Comparison of ENCODE assay signal across 37 cellular contexts in the genomic region with DNA sequence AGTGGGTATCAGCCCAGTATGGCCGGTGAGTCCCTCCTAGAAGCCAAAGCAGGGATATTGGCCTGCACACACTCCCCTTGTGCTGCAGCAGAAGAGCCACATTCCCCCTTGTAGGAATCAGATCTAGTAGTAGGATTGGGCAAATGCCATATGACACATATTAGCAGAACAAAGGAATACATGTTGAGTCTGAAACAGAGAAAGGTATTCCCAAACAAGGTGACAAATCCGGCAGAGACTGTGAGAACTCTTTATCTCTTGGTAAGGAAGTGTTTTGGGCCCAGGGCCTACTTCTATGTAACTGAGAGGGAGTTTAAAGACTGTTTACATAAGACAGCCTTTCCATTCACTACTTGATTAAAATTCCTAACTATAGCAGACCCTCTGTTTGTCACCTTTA.
"Had no signal": no experiment of that assay in that cellular context is flagged by ENCODE, and none has a peak within 500 bp of the region (broad histone marks: within the 10 kb centered on the region; RNA-seq: fewer than 3 reads in every experiment).

No MANE protein-coding gene starts in this region.

- H3K4me1 ChIP-seq: adrenal gland, breast epithelium, esophagus squamous epithelium had no signal

- H3K27ac ChIP-seq: adrenal gland, breast epithelium, epithelial cell of prostate, esophagus squamous epithelium had no signal

- H3K36me3 Mint-ChIP-seq: activated CD4-positive, alpha-beta memory T cell treated with anti-CD3 and anti-CD28 coated beads for 36 hours; activated CD8-positive, alpha-beta memory T cell treated with anti-CD3 and anti-CD28 coated beads, Interleukin-2, amount 10 ng/mL, durations not matched to agents 7 days and 5 days; activated naive CD4-positive, alpha-beta T cell treated with anti-CD3 and anti-CD28 coated beads, Interleukin-2, amount 50 U/mL, for 24 hours; activated naive CD8-positive, alpha-beta T cell treated with anti-CD3 and anti-CD28 coated beads for 36 hours; brain had no signal

- DNase-seq: activated CD4-positive, alpha-beta memory T cell treated with anti-CD3 and anti-CD28 coated beads for 36 hours; activated CD4-positive, alpha-beta T cell treated with anti-CD3 and anti-CD28 coated beads for 36 hours; activated CD4-positive, alpha-beta T cell treated with anti-CD3 and anti-CD28 coated beads, Interleukin-2, amount 10 ng/mL, durations not matched to agents 24 days and 14 days; activated CD4-positive, CD25-positive, alpha-beta regulatory T cell; activated CD4-positive, CD25-positive, alpha-beta regulatory T cell treated with anti-CD3 and anti-CD28 coated beads, Interleukin-2, amount 50 U/mL, for 72 hours; activated CD8-positive, alpha-beta memory T cell treated with anti-CD3 and anti-CD28 coated beads, Interleukin-2, amount 10 ng/mL, durations not matched to agents 7 days and 5 days; activated CD8-positive, alpha-beta memory T cell treated with anti-CD3 and anti-CD28 coated beads, Interleukin-2, amount 50 U/mL, for 4 hours; activated CD8-positive, alpha-beta T cell treated with anti-CD3 and anti-CD28 coated beads, Interleukin-2, amount 10 ng/mL, durations not matched to agents 7 days and 5 days; activated effector memory CD4-positive, alpha-beta T cell treated with anti-CD3 and anti-CD28 coated beads, Interleukin-2, amount 50 U/mL, for 16 hours; activated naive CD4-positive, alpha-beta T cell treated with anti-CD3 and anti-CD28 coated beads for 36 hours; activated naive CD8-positive, alpha-beta T cell treated with anti-CD3 and anti-CD28 coated beads for 36 hours; activated naive CD8-positive, alpha-beta T cell treated with anti-CD3 and anti-CD28 coated beads, Interleukin-2, amount 50 U/mL, for 24 hours; activated T-cell treated with anti-CD3 and anti-CD28 coated beads, Interleukin-2, amount 50 U/mL, for 1 hour; activated T-cell treated with anti-CD3 and anti-CD28 coated beads, Interleukin-2, amount 50 U/mL, for 48 hours; adrenal gland; amygdala; cortex of kidney; dermis blood vessel endothelial cell; effector CD4-positive, alpha-beta T cell; effector memory CD8-positive, alpha-beta T cell; esophagus squamous epithelium; head of caudate nucleus; hippocampal formation; T-helper 17 cell; T1000 had no signal

- H3K4me3 ChIP-seq: adrenal gland, breast epithelium, esophagus squamous epithelium had no signal

- H3K27me3 ChIP-seq: adrenal gland, esophagus squamous epithelium had no signal

- H3K9me3 ChIP-seq: adrenal gland, breast epithelium, esophagus squamous epithelium had no signal

- H3K27me3 Mint-ChIP-seq: activated CD4-positive, alpha-beta memory T cell treated with anti-CD3 and anti-CD28 coated beads for 36 hours; activated CD4-positive, alpha-beta T cell treated with anti-CD3 and anti-CD28 coated beads for 36 hours; activated CD4-positive, alpha-beta T cell treated with anti-CD3 and anti-CD28 coated beads, Interleukin-2, amount 10 ng/mL, durations not matched to agents 24 days and 14 days; activated CD8-positive, alpha-beta memory T cell treated with anti-CD3 and anti-CD28 coated beads, Interleukin-2, amount 10 ng/mL, durations not matched to agents 7 days and 5 days; activated naive CD4-positive, alpha-beta T cell treated with anti-CD3 and anti-CD28 coated beads, Interleukin-2, amount 50 U/mL, for 24 hours; activated naive CD8-positive, alpha-beta T cell treated with anti-CD3 and anti-CD28 coated beads for 36 hours; activated naive CD8-positive, alpha-beta T cell treated with anti-CD3 and anti-CD28 coated beads, Interleukin-2, amount 50 U/mL, for 24 hours; brain; central memory CD8-positive, alpha-beta T cell; effector memory CD8-positive, alpha-beta T cell; T-helper 17 cell had no signal

- H3K4me1 Mint-ChIP-seq: activated CD4-positive, alpha-beta T cell treated with anti-CD3 and anti-CD28 coated beads for 36 hours; activated CD4-positive, alpha-beta T cell treated with anti-CD3 and anti-CD28 coated beads, Interleukin-2, amount 10 ng/mL, durations not matched to agents 24 days and 14 days; activated CD8-positive, alpha-beta memory T cell treated with anti-CD3 and anti-CD28 coated beads, Interleukin-2, amount 10 ng/mL, durations not matched to agents 7 days and 5 days; activated naive CD4-positive, alpha-beta T cell treated with anti-CD3 and anti-CD28 coated beads, Interleukin-2, amount 50 U/mL, for 24 hours; activated naive CD8-positive, alpha-beta T cell treated with anti-CD3 and anti-CD28 coated beads for 36 hours; activated naive CD8-positive, alpha-beta T cell treated with anti-CD3 and anti-CD28 coated beads, Interleukin-2, amount 50 U/mL, for 24 hours; central memory CD8-positive, alpha-beta T cell; T-helper 17 cell had no signal

- H3K27ac Mint-ChIP-seq: activated CD4-positive, alpha-beta memory T cell treated with anti-CD3 and anti-CD28 coated beads for 36 hours; activated CD4-positive, alpha-beta T cell treated with anti-CD3 and anti-CD28 coated beads for 36 hours; activated CD4-positive, alpha-beta T cell treated with anti-CD3 and anti-CD28 coated beads, Interleukin-2, amount 10 ng/mL, durations not matched to agents 24 days and 14 days; activated CD8-positive, alpha-beta memory T cell treated with anti-CD3 and anti-CD28 coated beads, Interleukin-2, amount 10 ng/mL, durations not matched to agents 7 days and 5 days; activated CD8-positive, alpha-beta T cell treated with anti-CD3 and anti-CD28 coated beads, Interleukin-2, amount 10 ng/mL, durations not matched to agents 7 days and 5 days; activated naive CD4-positive, alpha-beta T cell treated with anti-CD3 and anti-CD28 coated beads for 36 hours; activated naive CD4-positive, alpha-beta T cell treated with anti-CD3 and anti-CD28 coated beads, Interleukin-2, amount 50 U/mL, for 24 hours; activated naive CD8-positive, alpha-beta T cell treated with anti-CD3 and anti-CD28 coated beads for 36 hours; activated naive CD8-positive, alpha-beta T cell treated with anti-CD3 and anti-CD28 coated beads, Interleukin-2, amount 50 U/mL, for 24 hours; activated T-helper 1 cell treated with anti-CD3 and anti-CD28 coated beads, Interleukin-12 subunit alpha, Interleukin-12 subunit beta, Interleukin-2, Interleukin-4 antibody, amounts not matched to agents 30 ng/mL and 10 ng/mL and 1 ng/mL, durations not matched to agents 14 hours and 24 hours and 36 hours; activated T-helper 2 cell treated with anti-CD3 and anti-CD28 coated beads, Interferon-gamma antibody, Interleukin-2, Interleukin-4, amounts not matched to agents 10 μg/mL and 5 μg/mL and 100 μg/mL, durations not matched to agents 14 hours and 24 hours and 36 hours; effector memory CD8-positive, alpha-beta T cell; T-helper 17 cell; T-helper 2 cell treated with Interferon-gamma antibody and Interleukin-4, amounts not matched to agents 5 μg/mL and 100 μg/mL, for 36 hours had no signal

- H3K9me3 Mint-ChIP-seq: activated CD4-positive, alpha-beta memory T cell treated with anti-CD3 and anti-CD28 coated beads for 36 hours; activated CD4-positive, alpha-beta T cell treated with anti-CD3 and anti-CD28 coated beads, Interleukin-2, amount 10 ng/mL, durations not matched to agents 24 days and 14 days; activated naive CD4-positive, alpha-beta T cell treated with anti-CD3 and anti-CD28 coated beads, Interleukin-2, amount 50 U/mL, for 24 hours; activated naive CD8-positive, alpha-beta T cell treated with anti-CD3 and anti-CD28 coated beads, Interleukin-2, amount 50 U/mL, for 24 hours; activated T-helper 2 cell treated with anti-CD3 and anti-CD28 coated beads, Interferon-gamma antibody, Interleukin-2, Interleukin-4, amounts not matched to agents 10 μg/mL and 5 μg/mL and 100 μg/mL, durations not matched to agents 14 hours and 24 hours and 36 hours; central memory CD8-positive, alpha-beta T cell; T-helper 2 cell treated with Interferon-gamma antibody and Interleukin-4, amounts not matched to agents 5 μg/mL and 100 μg/mL, for 36 hours had no signal

- FAIRE-seq: colon, endometrium, endothelial cell of umbilical vein, frontal cortex had no signal

- ATAC-seq: activated CD4-positive, alpha-beta T cell treated with anti-CD3 and anti-CD28 coated beads for 36 hours; activated CD8-positive, alpha-beta memory T cell treated with anti-CD3 and anti-CD28 coated beads, Interleukin-2, amount 10 ng/mL, durations not matched to agents 7 days and 5 days; activated CD8-positive, alpha-beta T cell treated with anti-CD3 and anti-CD28 coated beads, Interleukin-2, amount 10 ng/mL, durations not matched to agents 7 days and 5 days; activated naive CD8-positive, alpha-beta T cell treated with anti-CD3 and anti-CD28 coated beads, Interleukin-2, amount 50 U/mL, for 24 hours; effector memory CD8-positive, alpha-beta T cell; T-helper 17 cell had no signal

- H3K4me3 Mint-ChIP-seq: activated CD4-positive, alpha-beta memory T cell treated with anti-CD3 and anti-CD28 coated beads for 36 hours; activated CD4-positive, alpha-beta T cell treated with anti-CD3 and anti-CD28 coated beads for 36 hours; activated CD4-positive, alpha-beta T cell treated with anti-CD3 and anti-CD28 coated beads, Interleukin-2, amount 10 ng/mL, durations not matched to agents 24 days and 14 days; activated CD8-positive, alpha-beta memory T cell treated with anti-CD3 and anti-CD28 coated beads, Interleukin-2, amount 10 ng/mL, durations not matched to agents 7 days and 5 days; activated CD8-positive, alpha-beta T cell treated with anti-CD3 and anti-CD28 coated beads, Interleukin-2, amount 10 ng/mL, durations not matched to agents 7 days and 5 days; activated naive CD4-positive, alpha-beta T cell treated with anti-CD3 and anti-CD28 coated beads for 36 hours; activated naive CD4-positive, alpha-beta T cell treated with anti-CD3 and anti-CD28 coated beads, Interleukin-2, amount 50 U/mL, for 24 hours; activated naive CD8-positive, alpha-beta T cell treated with anti-CD3 and anti-CD28 coated beads for 36 hours; activated naive CD8-positive, alpha-beta T cell treated with anti-CD3 and anti-CD28 coated beads, Interleukin-2, amount 50 U/mL, for 24 hours; activated T-helper 1 cell treated with anti-CD3 and anti-CD28 coated beads, Interleukin-12 subunit alpha, Interleukin-12 subunit beta, Interleukin-2, Interleukin-4 antibody, amounts not matched to agents 30 ng/mL and 10 ng/mL and 1 ng/mL, durations not matched to agents 14 hours and 24 hours and 36 hours; brain; central memory CD8-positive, alpha-beta T cell; effector memory CD8-positive, alpha-beta T cell; T-helper 17 cell; T-helper 2 cell treated with Interferon-gamma antibody and Interleukin-4, amounts not matched to agents 5 μg/mL and 100 μg/mL, for 36 hours had no signal

- H3K36me3 ChIP-seq: adrenal gland, breast epithelium, esophagus squamous epithelium had no signal
